Comparison of ENCODE assay signal across 20 cellular contexts in the genomic region with DNA sequence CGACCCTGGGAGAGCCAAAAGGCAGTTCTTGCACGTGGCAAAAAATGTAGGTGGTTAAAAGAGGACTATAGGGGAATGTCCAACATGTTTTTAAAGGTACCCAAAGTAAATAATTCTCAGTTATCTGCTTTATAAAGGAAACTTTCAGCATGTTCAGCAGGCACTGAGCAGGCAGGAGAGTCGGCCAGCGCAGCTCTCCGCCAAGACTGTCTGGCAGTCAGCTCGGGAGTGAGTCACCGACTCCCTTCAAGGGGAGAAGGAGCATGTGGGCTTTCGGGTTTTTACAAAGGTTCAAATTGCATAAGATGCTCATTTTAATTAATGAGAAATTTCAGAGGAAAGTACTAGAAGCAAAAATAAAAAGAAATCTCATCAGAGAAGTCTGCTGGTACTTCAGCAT. TPM values are rescaled to one million over a fixed set of nuclear protein-coding genes. Genes with fewer than 3 reads are reported as not detected.
DNase-seq lines count a peak whose midpoint lies in the region; ATAC-seq and TF ChIP-seq lines count a peak whose summit lies in the region.
"Had no signal": no experiment of that assay in that cellular context is flagged by ENCODE, and none has a peak within 500 bp of the region (broad histone marks: within the 10 kb centered on the region; RNA-seq: fewer than 3 reads in every experiment).

No MANE protein-coding gene starts in this region.

- H2AFZ ChIP-seq in neural progenitor cell (replicated peaks), result no peak overlapping the region

- H3K27me3 ChIP-seq in gastroesophageal sphincter (peaks cover 6% of the 10 kb centered on the region), neural progenitor cell (peaks cover 19% of the 10 kb centered on the region)
- H3K27me3 ChIP-seq: SJCRH30 had no signal

- peak overlapping the region in 3 of 4 donors; percentile 50 to 91 (median 71) for H3K27ac ChIP-seq in gastroesophageal sphincter
- no peak overlapping the region for H3K27ac ChIP-seq in neural progenitor cell
- H3K27ac ChIP-seq: lower lobe of right lung, SJCRH30, upper lobe of right lung had no signal

- H3K27ac Mint-ChIP-seq in neural progenitor cell, result no peak overlapping the region
- H3K27ac Mint-ChIP-seq: activated B cell treated with CpG ODN at 0.5 μM for 24 hours; activated CD8-positive, alpha-beta T cell treated with anti-CD3 and anti-CD28 coated beads, Interleukin-2, amount 10 ng/mL, durations not matched to agents 7 days and 5 days; CD8-positive, alpha-beta memory T cell; naive thymus-derived CD4-positive, alpha-beta T cell; T-helper 17 cell had no signal

- no peak overlapping the region for H3K4me3 ChIP-seq in gastroesophageal sphincter
- no peak overlapping the region for H3K4me3 ChIP-seq in neural progenitor cell
- H3K4me3 ChIP-seq: lower lobe of right lung, SJCRH30, upper lobe of right lung had no signal

- H3K9ac ChIP-seq in neural progenitor cell, result no peak overlapping the region

- H3K4me2 ChIP-seq in neural progenitor cell, result no peak overlapping the region

- TF ChIP-seq CTCF in gastroesophageal sphincter (IDR thresholded peaks at IDR 0.05), result no peak
- TF ChIP-seq CTCF in neural progenitor cell (IDR thresholded peaks at IDR 0.05), result no peak

- no peaks in the 10 kb centered on the region for H3K79me2 ChIP-seq in neural progenitor cell (ENCODE audit: low read depth)

- H3K4me3 Mint-ChIP-seq in neural progenitor cell, result no peak overlapping the region
- H3K4me3 Mint-ChIP-seq: activated B cell treated with CpG ODN at 0.5 μM for 24 hours; activated CD8-positive, alpha-beta T cell treated with anti-CD3 and anti-CD28 coated beads, Interleukin-2, amount 10 ng/mL, durations not matched to agents 7 days and 5 days; CD8-positive, alpha-beta memory T cell; naive thymus-derived CD4-positive, alpha-beta T cell; T-helper 17 cell had no signal

- no peaks in the 10 kb centered on the region for H3K9me3 Mint-ChIP-seq in neural progenitor cell
- H3K9me3 Mint-ChIP-seq: activated B cell treated with CpG ODN at 0.5 μM for 24 hours had no signal

- H3F3A ChIP-seq in neural progenitor cell (ENCODE audit: low read depth), result no peaks in the 10 kb centered on the region

- no peak for TF ChIP-seq EP300 in gastroesophageal sphincter (IDR thresholded peaks at IDR 0.05)

- no peaks in the 10 kb centered on the region for H3K36me3 Mint-ChIP-seq in neural progenitor cell
- H3K36me3 Mint-ChIP-seq: CD8-positive, alpha-beta memory T cell; naive thymus-derived CD4-positive, alpha-beta T cell had no signal

- H3K27me3 Mint-ChIP-seq in neural progenitor cell (ENCODE audit: insufficient read depth, low read depth), result peaks cover 13% of the 10 kb centered on the region
- H3K27me3 Mint-ChIP-seq: T-helper 17 cell had no signal

- no peaks in the 10 kb centered on the region for H4K20me1 ChIP-seq in neural progenitor cell (ENCODE audit: low read depth)

- H3K4me1 ChIP-seq in gastroesophageal sphincter (peaks cover 0 to 40% (median 0%) of the 10 kb centered on the region in 3 donors), neural progenitor cell (peaks cover 7% of the 10 kb centered on the region)
- H3K4me1 ChIP-seq: lower lobe of right lung, upper lobe of right lung had no signal

- peaks cover 6% of the 10 kb centered on the region for H3K4me1 Mint-ChIP-seq in neural progenitor cell
- H3K4me1 Mint-ChIP-seq: activated B cell treated with CpG ODN at 0.5 μM for 24 hours; CD8-positive, alpha-beta memory T cell; naive thymus-derived CD4-positive, alpha-beta T cell; T-helper 17 cell had no signal

- 10 to 20% methylated on average over 8 of the region's 8 CpGs for WGBS in gastroesophageal sphincter (ENCODE audit: low coverage in 1 of 2), 2 donors

- TF ChIP-seq POLR2A in gastroesophageal sphincter (IDR thresholded peaks at IDR 0.05), result no peak

- H3K9me3 ChIP-seq in gastroesophageal sphincter (no peaks in the 10 kb centered on the region), neural progenitor cell (ENCODE audit: low read depth) (no peaks in the 10 kb centered on the region)
- H3K9me3 ChIP-seq: lower lobe of right lung, SJCRH30, upper lobe of right lung had no signal

- peak; percentile 88 for ATAC-seq in gastroesophageal sphincter
- ATAC-seq in HG02610 (IDR thresholded peaks at IDR 0.05; ENCODE audit: unreplicated experiment), result no peak
- no peak for ATAC-seq in HG03159 (IDR thresholded peaks at IDR 0.05; ENCODE audit: unreplicated experiment)
- ATAC-seq: activated CD8-positive, alpha-beta T cell treated with anti-CD3 and anti-CD28 coated beads, Interleukin-2, amount 10 ng/mL, durations not matched to agents 7 days and 5 days; lower lobe of right lung; naive thymus-derived CD4-positive, alpha-beta T cell; T-helper 17 cell; upper lobe of right lung had no signal

- H3K36me3 ChIP-seq in gastroesophageal sphincter, result no peaks in the 10 kb centered on the region
- no peaks in the 10 kb centered on the region for H3K36me3 ChIP-seq in neural progenitor cell
- H3K36me3 ChIP-seq: lower lobe of right lung, SJCRH30, upper lobe of right lung had no signal

- DNase-seq in AG08396 (ENCODE audit: low spot score) (peak; percentile 70), amniotic epithelial cell (ENCODE audit: low read depth) (peak; percentile 1), pons (ENCODE audit: low spot score) (peak; percentile 16), NCI-H1694 treated with DMSO at 0.1 percent for 48 hours (lab: John Stamatoyannopoulos, UW) (no peak), neural progenitor cell (ENCODE audit: low spot score) (no peak)
- DNase-seq: activated B cell treated with CpG ODN at 0.5 μM for 24 hours; activated CD8-positive, alpha-beta T cell treated with anti-CD3 and anti-CD28 coated beads, Interleukin-2, amount 10 ng/mL, durations not matched to agents 7 days and 5 days; CD8-positive, alpha-beta memory T cell; lower lobe of right lung; naive thymus-derived CD4-positive, alpha-beta T cell; NCI-H2029 treated with DMSO at 0.1 percent for 48 hours; NCI-H524; SJCRH30; stimulated activated naive CD4-positive, alpha-beta T cell treated with Interleukin-2 at 50 U/mL for 16 hours; T-helper 17 cell; upper lobe of right lung had no signal

RNA-seq across cellular contexts. Expression of gene GABRA5, which starts 7.0 kb away (rescaled TPM):
- total RNA-seq in gastroesophageal sphincter (100 to 1,000 TPM in 1 of 4 donors, 10 to 100 TPM in 1, 1 to 10 TPM in 2; 2.4 to 151 (median 33.7) TPM), neural progenitor cell (ENCODE audit: low replicate concordance) (3.0 and 4.4 TPM in 2 replicates)
- total RNA-seq: activated B cell treated with CpG ODN at 0.5 μM for 24 hours; activated CD8-positive, alpha-beta T cell treated with anti-CD3 and anti-CD28 coated beads, Interleukin-2, amount 10 ng/mL, durations not matched to agents 7 days and 5 days; CD8-positive, alpha-beta memory T cell; lower lobe of right lung; naive thymus-derived CD4-positive, alpha-beta T cell; renal cortical epithelial cell; T-helper 17 cell; upper lobe of right lung had no signal

Comparison
In these comparisons a context has a peak if more than half of its experiments do, and no peak if none do; other contexts are left out.
1. DNase-seq: peak in AG08396 (single experiment), amniotic epithelial cell (single experiment) and pons (single experiment); none in NCI-H1694 treated with DMSO at 0.1 percent for 48 hours (single experiment) and neural progenitor cell (single experiment).